26 cellular contexts compared by ENCODE assay signal in the genomic region with DNA sequence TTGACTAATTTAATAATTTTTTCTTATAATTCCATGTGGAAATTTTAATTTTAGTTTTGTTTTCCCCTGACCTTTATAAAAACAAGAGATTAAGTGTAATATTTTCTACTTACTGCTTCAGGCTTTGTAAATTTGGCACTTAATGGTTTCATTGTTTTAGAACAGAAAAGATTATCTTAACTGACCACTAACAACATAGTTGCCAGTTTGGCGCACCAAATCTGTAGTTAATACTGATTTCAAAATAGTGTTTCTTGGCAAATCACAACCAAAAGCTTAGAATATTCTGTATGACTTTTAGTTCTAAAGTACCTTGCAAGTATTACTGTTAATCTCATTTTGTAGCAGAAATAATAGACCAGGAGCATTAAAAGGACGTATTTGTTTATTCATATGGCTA.
"Had no signal": no experiment of that assay in that cellular context is flagged by ENCODE, and none has a peak within 500 bp of the region (broad histone marks: within the 10 kb centered on the region; RNA-seq: fewer than 3 reads in every experiment).

No MANE protein-coding gene starts in this region.

- H3K36me3 Mint-ChIP-seq: natural killer cell treated with Interleukin-12 subunit alpha and Interleukin-12 subunit beta and Interleukin-15 and Interleukin-18, amount 100 ng/mL, for 72 hours; stimulated activated effector memory CD8-positive, alpha-beta T cell treated with anti-CD3 and anti-CD28 coated beads, Interleukin-12 subunit alpha, Interleukin-12 subunit beta, amount 100 ng/mL, for 72 hours; type B pancreatic cell had no signal

- H3K27ac Mint-ChIP-seq: natural killer cell treated with Interleukin-12 subunit alpha and Interleukin-12 subunit beta and Interleukin-15 and Interleukin-18, amount 100 ng/mL, for 72 hours; nephron progenitor cell; stimulated activated effector memory CD8-positive, alpha-beta T cell treated with anti-CD3 and anti-CD28 coated beads, Interleukin-12 subunit alpha, Interleukin-12 subunit beta, amount 100 ng/mL, for 72 hours; stimulated activated naive B cell treated with anti-CD40 and anti-IgM and Interleukin-4, amounts not matched to agents 10 μg/mL and 1 μg/mL and 100 μg/mL, for 72 hours; type B pancreatic cell had no signal

- ATAC-seq: naive thymus-derived CD8-positive, alpha-beta T cell; natural killer cell treated with Interleukin-12 subunit alpha and Interleukin-12 subunit beta and Interleukin-15 and Interleukin-18, amount 100 ng/mL, for 72 hours; pancreas; right lobe of liver; stimulated activated effector memory CD8-positive, alpha-beta T cell treated with anti-CD3 and anti-CD28 coated beads, Interleukin-12 subunit alpha, Interleukin-12 subunit beta, amount 100 ng/mL, for 72 hours; stimulated activated naive B cell treated with anti-CD40 and anti-IgM and Interleukin-4, amounts not matched to agents 10 μg/mL and 1 μg/mL and 100 μg/mL, for 72 hours; upper lobe of right lung had no signal

- H3K9me3 Mint-ChIP-seq: naive B cell; naive thymus-derived CD8-positive, alpha-beta T cell; natural killer cell treated with Interleukin-12 subunit alpha and Interleukin-12 subunit beta and Interleukin-15 and Interleukin-18, amount 100 ng/mL, for 72 hours; nephron progenitor cell; neural crest cell; stimulated activated effector memory CD8-positive, alpha-beta T cell treated with anti-CD3 and anti-CD28 coated beads, Interleukin-12 subunit alpha, Interleukin-12 subunit beta, amount 100 ng/mL, for 72 hours; stimulated activated naive B cell treated with anti-CD40 and anti-IgM and Interleukin-4, amounts not matched to agents 10 μg/mL and 1 μg/mL and 100 μg/mL, for 72 hours; type B pancreatic cell had no signal

- H3K9me3 ChIP-seq: neutrophil, pancreas, prostate gland, right lobe of liver, sigmoid colon, stomach, tibial artery, transverse colon, upper lobe of right lung, uterus had no signal

- H3K4me3 Mint-ChIP-seq: naive B cell; naive thymus-derived CD8-positive, alpha-beta T cell; natural killer cell treated with Interleukin-12 subunit alpha and Interleukin-12 subunit beta and Interleukin-15 and Interleukin-18, amount 100 ng/mL, for 72 hours; nephron progenitor cell; neural crest cell; stimulated activated effector memory CD8-positive, alpha-beta T cell treated with anti-CD3 and anti-CD28 coated beads, Interleukin-12 subunit alpha, Interleukin-12 subunit beta, amount 100 ng/mL, for 72 hours; stimulated activated naive B cell treated with anti-CD40 and anti-IgM and Interleukin-4, amounts not matched to agents 10 μg/mL and 1 μg/mL and 100 μg/mL, for 72 hours; type B pancreatic cell had no signal

- H3K27me3 ChIP-seq: neutrophil, pancreas, right lobe of liver, sigmoid colon, stomach, tibial artery, transverse colon, upper lobe of right lung, uterus had no signal

- H3K4me3 ChIP-seq: pancreas, prostate gland, right lobe of liver, sigmoid colon, stomach, tibial artery, transverse colon, upper lobe of right lung, uterus had no signal

- H3K27me3 Mint-ChIP-seq: naive B cell; naive thymus-derived CD8-positive, alpha-beta T cell; natural killer cell treated with Interleukin-12 subunit alpha and Interleukin-12 subunit beta and Interleukin-15 and Interleukin-18, amount 100 ng/mL, for 72 hours; stimulated activated naive B cell treated with anti-CD40 and anti-IgM and Interleukin-4, amounts not matched to agents 10 μg/mL and 1 μg/mL and 100 μg/mL, for 72 hours; type B pancreatic cell had no signal

- DNase-seq: naive B cell; naive thymus-derived CD8-positive, alpha-beta T cell; nephron progenitor cell; nucleus accumbens; pancreas; retina; right lobe of liver; sigmoid colon; small intestine; stimulated activated CD4-positive, alpha-beta T cell treated with anti-CD3 and anti-CD28 coated beads, Interleukin-15, amount 100 ng/mL, for 24 hours; stimulated activated CD4-positive, alpha-beta T cell treated with anti-CD3 and anti-CD28 coated beads, Interleukin-2, amount 100 ng/mL, for 24 hours; stimulated activated CD4-positive, alpha-beta T cell treated with anti-CD3 and anti-CD28 coated beads, Interleukin-2, amount 100 ng/mL, for 48 hours; stimulated activated CD4-positive, alpha-beta T cell treated with anti-CD3 and anti-CD28 coated beads, Interleukin-4, amount 100 ng/mL, for 24 hours; stimulated activated naive B cell treated with anti-CD40 and anti-IgM and Interleukin-4, amounts not matched to agents 10 μg/mL and 1 μg/mL and 100 μg/mL, for 72 hours; stimulated activated naive CD4-positive, alpha-beta T cell treated with Interleukin-2 at 50 U/mL for 16 hours; stomach; tibial artery; transverse colon; upper lobe of right lung; uterus had no signal

- H3K27ac ChIP-seq: neutrophil, pancreas, prostate gland, right lobe of liver, sigmoid colon, stomach, tibial artery, transverse colon, upper lobe of right lung, uterus had no signal

- H3K4me1 Mint-ChIP-seq: nephron progenitor cell; neural crest cell; stimulated activated effector memory CD8-positive, alpha-beta T cell treated with anti-CD3 and anti-CD28 coated beads, Interleukin-12 subunit alpha, Interleukin-12 subunit beta, amount 100 ng/mL, for 72 hours had no signal

- H3K4me1 ChIP-seq: pancreas, prostate gland, tibial artery, upper lobe of right lung, uterus had no signal

- H3K36me3 ChIP-seq: neutrophil, pancreas, prostate gland, right lobe of liver, sigmoid colon, stomach, tibial artery, transverse colon, upper lobe of right lung, uterus had no signal
